In the genomic region with DNA sequence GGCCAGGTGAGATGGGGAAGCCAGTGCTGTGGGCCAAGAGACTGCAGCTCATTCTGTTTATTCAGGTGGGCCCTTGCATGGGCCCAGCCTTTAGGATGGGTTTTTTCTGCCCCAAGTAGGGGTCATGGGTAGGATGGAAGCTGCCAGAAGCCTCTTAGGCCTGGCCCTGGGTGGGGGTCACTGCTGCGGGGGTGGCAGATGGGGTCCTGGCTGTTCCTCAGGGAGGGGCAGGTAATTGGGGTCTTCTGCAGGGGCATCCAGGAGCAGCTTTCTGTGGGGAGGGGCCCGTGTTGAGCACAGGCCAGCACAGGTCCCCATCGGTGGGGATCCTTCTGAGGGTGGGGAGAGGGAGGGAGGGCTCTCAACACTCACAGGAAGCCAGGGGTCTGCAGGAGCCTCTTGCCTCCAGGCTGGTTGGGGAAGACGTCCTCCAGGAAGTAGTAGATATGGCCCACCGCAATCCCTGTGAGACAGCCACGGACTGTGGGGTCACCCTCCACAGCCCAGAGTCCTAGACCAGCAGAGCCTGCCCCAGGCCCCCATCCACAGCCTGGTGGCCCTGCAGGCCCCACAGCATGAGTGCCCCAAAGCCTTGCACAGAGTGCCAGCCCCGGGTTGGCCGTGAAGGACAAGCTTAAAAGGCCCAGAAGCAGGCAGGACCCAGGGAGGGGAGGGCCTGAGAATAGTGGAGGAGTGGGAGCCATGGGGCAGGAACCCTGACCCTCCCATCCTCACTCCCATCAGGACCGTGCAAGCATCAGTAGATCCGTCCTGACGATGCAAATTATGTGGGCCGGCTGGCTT, we compare ENCODE assay signal across 1 cellular context.
TF ChIP-seq lines count a peak whose summit lies in the region.

No MANE protein-coding gene starts in this region.

TF ChIP-seq in HepG2, 621 proteins besides CTCF, POLR2A, EP300 and RAD21:
- TF ChIP-seq ZNF431 (CRISPR knock-in tag; IDR thresholded peaks at IDR 0.05; ENCODE audit: borderline replicate concordance, low read depth) (no peak), AGO2 (optimal IDR thresholded peaks at IDR 0.05; ENCODE audit: low read depth, low read length) (peak; percentile 33)
